In the genomic region with DNA sequence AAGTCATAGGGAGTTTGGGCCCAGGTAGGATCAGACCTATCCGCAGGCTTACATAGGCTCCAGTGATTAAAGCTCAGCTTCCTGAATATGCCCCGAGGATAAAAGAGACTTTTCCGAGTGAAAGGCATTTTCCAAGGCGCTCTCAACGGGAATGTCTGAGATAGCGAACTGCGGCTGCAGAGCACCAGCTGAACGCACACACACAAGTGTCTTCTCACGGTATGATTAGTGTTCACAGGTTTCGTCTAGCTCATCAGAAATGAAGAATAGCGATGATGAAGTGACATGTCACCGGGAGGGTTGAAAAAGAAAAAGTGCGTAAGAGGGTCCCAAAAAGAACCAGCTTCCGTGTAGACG, we compare ENCODE assay signal across 8 cellular contexts. TPM values are rescaled to one million over a fixed set of nuclear protein-coding genes. Genes with fewer than 3 reads are reported as not detected.
DNase-seq lines count a peak whose midpoint lies in the region; ATAC-seq, FAIRE-seq and TF ChIP-seq lines count a peak whose summit lies in the region.

No MANE protein-coding gene starts in this region.

- peaks cover 0 to 44% (median 11%) of the 10 kb centered on the region in 4 donors for H3K4me1 ChIP-seq in tibial nerve

- TF ChIP-seq POLR2A in tibial nerve (IDR thresholded peaks at IDR 0.05) (no peak), GM12892 (IDR thresholded peaks at IDR 0.05; ENCODE audit: low read depth, low read length) (no peak)

- in situ Hi-C loops in astrocyte of the spinal cord (cut with HindIII; ENCODE audit: low sequenced_read_pairs) = no loop called here

- DNase-seq in AG09309 (ENCODE audit: low read depth) = no peak
- no peak for DNase-seq in astrocyte of the spinal cord (ENCODE audit: low read depth, low spot score)
- no peak for DNase-seq in left lobe of liver (ENCODE audit: low spot score)
- no peak for DNase-seq in tibial nerve (ENCODE audit: low spot score in 2 of 2)
- no peak for DNase-seq in NK-92 (lab: John Stamatoyannopoulos, UW; ENCODE audit: unreplicated experiment)
- no peak for DNase-seq in GM12892 (ENCODE audit: insufficient read length)

- TF ChIP-seq CTCF in AG09309 (IDR thresholded peaks at IDR 0.05; ENCODE audit: control insufficient read depth, insufficient read depth, low read depth, low read length, missing control alignments) = no peak
- TF ChIP-seq CTCF in astrocyte of the spinal cord (IDR thresholded peaks at IDR 0.05; ENCODE audit: low read depth, low read length) = no peak
- TF ChIP-seq CTCF in tibial nerve (IDR thresholded peaks at IDR 0.05) = no peak

- H3K27ac ChIP-seq in tibial nerve = peak overlapping the region in 3 of 4 donors; percentile 80 to 88 (median 82)

- H3K36me3 ChIP-seq in tibial nerve = no peaks in the 10 kb centered on the region

- no peak for TF ChIP-seq EP300 in tibial nerve (IDR thresholded peaks at IDR 0.05)

- FAIRE-seq in GM12892 (lab: Jason Lieb, UNC) = no peak

- ATAC-seq in GM19351 (IDR thresholded peaks at IDR 0.05; ENCODE audit: unreplicated experiment) (peak; percentile 44), HG03565 (IDR thresholded peaks at IDR 0.05; ENCODE audit: unreplicated experiment) (peak; percentile 23), left lobe of liver (peak; percentile 27)

- H3K4me3 ChIP-seq in AG09309 (ENCODE audit: control insufficient read depth, low read depth, low read length) (peak overlapping the region; percentile 85), astrocyte of the spinal cord (ENCODE audit: low read depth, low read length) (peak overlapping the region; percentile 62), tibial nerve (peak overlapping the region; percentile 71 to 90 (median 80))

- H3K27me3 ChIP-seq in tibial nerve = no peaks in the 10 kb centered on the region

- WGBS in tibial nerve, 2 donors = 6 to 9% methylated on average over 15 of the region's 15 CpGs

- no peaks in the 10 kb centered on the region for H3K9me3 ChIP-seq in tibial nerve

RNA-seq across cellular contexts. Expression of a gene that starts 0.6 kb away (rescaled TPM):
- total RNA-seq in left lobe of liver (4.0 TPM), tibial nerve (10 to 100 TPM; 29.1 to 43.5 (median 34.1) TPM)
- 4.0 TPM for polyA plus RNA-seq in GM12892 (2012; ENCODE audit: missing spikeins)
